In genomic region chr19:1980782-1981181, GRCh38 we compare ENCODE assay signal across 1 cellular context.
TF ChIP-seq lines count a peak whose summit lies in the region.

No MANE protein-coding gene starts in this region.

TF ChIP-seq in K562, 482 proteins besides CTCF, POLR2A, EP300 and RAD21:
- TF ChIP-seq CBX3 (IDR thresholded peaks at IDR 0.05; ENCODE audit: borderline replicate concordance in 1 of 2, low read length in 2 of 2) (no peak), RBM17 (IDR thresholded peaks at IDR 0.05; ENCODE audit: borderline replicate concordance, low read depth, low read length) (no peak), NFXL1 (CRISPR knock-in tag; IDR thresholded peaks at IDR 0.05) (no peak), HNRNPL (IDR thresholded peaks at IDR 0.05; ENCODE audit: low read depth, low read length) (peak; percentile 80; the same call in 1 of the 2 replicates), JUN (IDR thresholded peaks at IDR 0.05; ENCODE audit: borderline replicate concordance, low read depth, low read length) (no peak), JUN (CRISPR knock-in tag; IDR thresholded peaks at IDR 0.05; ENCODE audit: borderline replicate concordance) (no peak), ERF (CRISPR knock-in tag; IDR thresholded peaks at IDR 0.05) (no peak), XRCC3 (IDR thresholded peaks at IDR 0.05) (no peak), FOXM1 (IDR thresholded peaks at IDR 0.05; ENCODE audit: low read depth) (no peak), FOXM1 (CRISPR knock-in tag; IDR thresholded peaks at IDR 0.05; ENCODE audit: low read depth) (no peak), POLR2G (IDR thresholded peaks at IDR 0.05; ENCODE audit: low read depth, low read length) (peak; percentile 10; the same call in 1 of the 2 replicates), STAG1 (CRISPR knock-in tag; IDR thresholded peaks at IDR 0.05; ENCODE audit: borderline replicate concordance) (no peak), MED1 (CRISPR knock-in tag; IDR thresholded peaks at IDR 0.05; ENCODE audit: borderline replicate concordance) (no peak), ZNF175 (CRISPR knock-in tag; IDR thresholded peaks at IDR 0.05; ENCODE audit: low read depth) (no peak)
- TF ChIP-seq, protein P1, sequence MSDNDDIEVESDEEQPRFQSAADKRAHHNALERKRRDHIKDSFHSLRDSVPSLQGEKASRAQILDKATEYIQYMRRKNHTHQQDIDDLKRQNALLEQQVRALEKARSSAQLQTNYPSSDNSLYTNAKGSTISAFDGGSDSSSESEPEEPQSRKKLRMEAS (CRISPR knock-in tag; IDR thresholded peaks at IDR 0.05): no peak
- TF ChIP-seq, protein P2, sequence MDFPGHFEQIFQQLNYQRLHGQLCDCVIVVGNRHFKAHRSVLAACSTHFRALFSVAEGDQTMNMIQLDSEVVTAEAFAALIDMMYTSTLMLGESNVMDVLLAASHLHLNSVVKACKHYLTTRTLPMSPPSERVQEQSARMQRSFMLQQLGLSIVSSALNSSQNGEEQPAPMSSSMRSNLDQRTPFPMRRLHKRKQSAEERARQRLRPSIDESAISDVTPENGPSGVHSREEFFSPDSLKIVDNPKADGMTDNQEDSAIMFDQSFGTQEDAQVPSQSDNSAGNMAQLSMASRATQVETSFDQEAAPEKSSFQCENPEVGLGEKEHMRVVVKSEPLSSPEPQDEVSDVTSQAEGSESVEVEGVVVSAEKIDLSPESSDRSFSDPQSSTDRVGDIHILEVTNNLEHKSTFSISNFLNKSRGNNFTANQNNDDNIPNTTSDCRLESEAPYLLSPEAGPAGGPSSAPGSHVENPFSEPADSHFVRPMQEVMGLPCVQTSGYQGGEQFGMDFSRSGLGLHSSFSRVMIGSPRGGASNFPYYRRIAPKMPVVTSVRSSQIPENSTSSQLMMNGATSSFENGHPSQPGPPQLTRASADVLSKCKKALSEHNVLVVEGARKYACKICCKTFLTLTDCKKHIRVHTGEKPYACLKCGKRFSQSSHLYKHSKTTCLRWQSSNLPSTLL (IDR thresholded peaks at IDR 0.05): no peak
